19 cellular contexts compared by ENCODE assay signal in genomic region chr5:138570871-138571270, GRCh38.
"Had no signal": no experiment of that assay in that cellular context is flagged by ENCODE, and none has a peak within 500 bp of the region (broad histone marks: within the 10 kb centered on the region; RNA-seq: fewer than 3 reads in every experiment).

No MANE protein-coding gene starts in this region.

- H3K27ac ChIP-seq: esophagus muscularis mucosa, lower lobe of right lung, prostate gland, testis, upper lobe of right lung had no signal

- ATAC-seq: activated naive CD4-positive, alpha-beta T cell treated with anti-CD3 and anti-CD28 coated beads, Interleukin-2, amount 50 U/mL, for 72 hours; activated T-helper 17 cell treated with anti-CD3 and anti-CD28 coated beads, Interleukin-2, amount 50 U/mL, for 72 hours; left cardiac atrium; lower lobe of right lung; sciatic nerve; upper lobe of right lung had no signal

- H3K4me3 ChIP-seq: esophagus muscularis mucosa, lower lobe of right lung, prostate gland, testis, upper lobe of right lung had no signal

- H3K27ac Mint-ChIP-seq: activated T-helper 17 cell treated with anti-CD3 and anti-CD28 coated beads, Interleukin-2, amount 50 U/mL, for 72 hours had no signal

- FAIRE-seq: endometrium had no signal

- H3K27me3 Mint-ChIP-seq: activated CD4-positive, alpha-beta memory T cell treated with anti-CD3 and anti-CD28 coated beads for 36 hours; activated T-helper 17 cell treated with anti-CD3 and anti-CD28 coated beads, Interleukin-2, amount 50 U/mL, for 72 hours; naive B cell had no signal

- H3K27me3 ChIP-seq: esophagus muscularis mucosa, testis, upper lobe of right lung had no signal

- DNase-seq: activated CD4-positive, alpha-beta memory T cell treated with anti-CD3 and anti-CD28 coated beads for 36 hours; activated CD4-positive, CD25-positive, alpha-beta regulatory T cell treated with anti-CD3 and anti-CD28 coated beads, Interleukin-2, amount 50 U/mL, for 72 hours; activated CD8-positive, alpha-beta memory T cell treated with anti-CD3 and anti-CD28 coated beads, Interleukin-2, amount 50 U/mL, for 4 hours; anterior cingulate cortex; foreskin fibroblast; left cardiac atrium; lower lobe of right lung; naive B cell; nucleus accumbens; stimulated activated CD4-positive, alpha-beta T cell treated with anti-CD3 and anti-CD28 coated beads, Interleukin-12 subunit alpha, Interleukin-12 subunit beta, amount 100 ng/mL, for 4 hours; stimulated activated naive CD4-positive, alpha-beta T cell treated with Interleukin-2 at 50 U/mL for 16 hours; testis; upper lobe of right lung had no signal

- H3K4me3 Mint-ChIP-seq: activated CD4-positive, alpha-beta memory T cell treated with anti-CD3 and anti-CD28 coated beads for 36 hours had no signal

- H3K9me3 ChIP-seq: esophagus muscularis mucosa, lower lobe of right lung, prostate gland, testis, upper lobe of right lung had no signal

- H3K9me3 Mint-ChIP-seq: activated CD4-positive, alpha-beta memory T cell treated with anti-CD3 and anti-CD28 coated beads for 36 hours had no signal
